ENCODE assay signal across 11 cellular contexts in the genomic region with DNA sequence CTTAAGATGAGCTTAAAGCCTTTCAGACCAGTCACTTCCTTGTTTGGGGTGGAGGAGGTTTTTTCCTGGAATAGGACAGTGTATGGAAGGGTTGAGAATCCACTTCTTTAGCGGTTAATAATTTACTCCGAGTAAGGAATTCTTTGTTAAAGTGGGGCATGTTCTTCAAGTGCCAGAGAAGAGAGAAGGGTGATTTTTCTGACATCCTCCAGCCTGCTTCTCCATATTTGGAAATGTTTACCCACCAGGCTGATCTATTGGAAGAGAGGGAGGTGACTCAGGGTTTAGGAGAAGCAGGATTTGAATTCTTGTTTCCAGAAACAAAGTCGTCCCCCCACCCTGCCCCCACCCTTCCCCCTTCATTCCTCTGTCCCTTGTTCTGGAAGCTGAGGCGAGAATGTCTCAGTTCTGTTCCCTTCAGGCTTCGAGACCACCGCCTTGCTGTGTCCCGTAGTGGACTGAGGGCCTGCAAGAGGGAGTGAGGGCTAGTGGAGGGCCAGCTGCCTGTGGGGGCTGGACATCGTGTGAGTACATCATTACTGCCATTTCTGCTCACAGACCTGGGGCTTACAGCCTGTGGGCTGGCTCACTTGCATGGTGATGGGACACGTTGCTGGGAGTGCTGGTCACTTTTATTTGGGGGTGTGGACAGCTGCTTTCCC. TPM values are rescaled to one million over a fixed set of nuclear protein-coding genes. Genes with fewer than 3 reads are reported as not detected.
DNase-seq lines count a peak whose midpoint lies in the region; ATAC-seq and TF ChIP-seq lines count a peak whose summit lies in the region.
"Had no signal": no experiment of that assay in that cellular context is flagged by ENCODE, and none has a peak within 500 bp of the region (broad histone marks: within the 10 kb centered on the region; RNA-seq: fewer than 3 reads in every experiment).

No MANE protein-coding gene starts in this region.

- no peak for TF ChIP-seq POLR2A in vagina (IDR thresholded peaks at IDR 0.05)

- H3K27ac ChIP-seq in cardiac muscle cell, result peak overlapping the region; percentile 53
- peak overlapping the region; percentile 80 for H3K27ac ChIP-seq in vagina

- H3K4me1 ChIP-seq in cardiac muscle cell (ENCODE audit: low read depth), result peaks cover 29% of the 10 kb centered on the region
- H3K4me1 ChIP-seq in mucosa of stomach (ENCODE audit: control insufficient read depth, insufficient read depth, low read length), result peaks cover 23% of the 10 kb centered on the region
- peaks cover 29% of the 10 kb centered on the region for H3K4me1 ChIP-seq in vagina

- H3K4me3 Mint-ChIP-seq in endothelial cell (ENCODE audit: unreplicated experiment), result no peak overlapping the region

- H3K9me3 Mint-ChIP-seq in endothelial cell (ENCODE audit: unreplicated experiment), result no peaks in the 10 kb centered on the region

- DNase-seq in cardiac muscle cell (ENCODE audit: low read depth in 1 of 2, low spot score in 1 of 2), result peak; percentile 55 to 58
- no peak for DNase-seq in left ventricle myocardium superior
- no peak for DNase-seq in endothelial cell (ENCODE audit: low spot score)
- DNase-seq in vagina (ENCODE audit: extremely low spot score in 2 of 2), result no peak
- no peak for DNase-seq in GM10266 (ENCODE audit: extremely low spot score)
- DNase-seq: AML-193, NCI-H146, T-helper 2 cell had no signal

- intact Hi-C loops in left ventricle myocardium superior (cut with micrococcal nuclease) (no loop called here), vagina (cut with DNase I) (loop anchor here (10.0 kb wide), 1 partner anchor 52 kb away; no protein-coding TSS in a partner anchor)

- H3K4me1 Mint-ChIP-seq in endothelial cell (ENCODE audit: unreplicated experiment), result peaks cover 31% of the 10 kb centered on the region

- H3K27me3 ChIP-seq in cardiac muscle cell (no peaks in the 10 kb centered on the region), mucosa of stomach (ENCODE audit: control insufficient read depth, insufficient read depth, low read length) (no peaks in the 10 kb centered on the region), vagina (no peaks in the 10 kb centered on the region)

- peak overlapping the region; percentile 38 for H3K27ac Mint-ChIP-seq in endothelial cell (ENCODE audit: unreplicated experiment)

- peaks cover 5% of the 10 kb centered on the region for H3K27me3 Mint-ChIP-seq in endothelial cell (ENCODE audit: unreplicated experiment)

- H3K4me3 ChIP-seq in cardiac muscle cell (no peak overlapping the region), mucosa of stomach (ENCODE audit: low read length) (no peak overlapping the region), vagina (peak overlapping the region; percentile 29 to 39)

- TF ChIP-seq CTCF in cardiac muscle cell (IDR thresholded peaks at IDR 0.05; ENCODE audit: low read depth, low read length) (no peak), endothelial cell (IDR thresholded peaks at IDR 0.05; ENCODE audit: unreplicated experiment) (no peak), vagina (IDR thresholded peaks at IDR 0.05) (no peak), GM10266 (IDR thresholded peaks at IDR 0.05; ENCODE audit: control insufficient read depth, insufficient read depth, low read depth, missing control alignments) (no peak)

- H3K36me3 Mint-ChIP-seq in endothelial cell (ENCODE audit: low read depth, unreplicated experiment), result peaks cover 19% of the 10 kb centered on the region

- peak overlapping the region; percentile 51 for H3K9ac ChIP-seq in mucosa of stomach (ENCODE audit: low read length)

- ATAC-seq in left ventricle myocardium superior (no peak), GM21360 (IDR thresholded peaks at IDR 0.05; ENCODE audit: unreplicated experiment) (no peak), HG02884 (IDR thresholded peaks at IDR 0.05; ENCODE audit: unreplicated experiment) (no peak)

- no peaks in the 10 kb centered on the region for H3K9me3 ChIP-seq in cardiac muscle cell (ENCODE audit: low read depth)
- H3K9me3 ChIP-seq in mucosa of stomach (ENCODE audit: control insufficient read depth, low read length), result no peaks in the 10 kb centered on the region
- no peaks in the 10 kb centered on the region for H3K9me3 ChIP-seq in vagina

- no peaks in the 10 kb centered on the region for H3K36me3 ChIP-seq in cardiac muscle cell
- H3K36me3 ChIP-seq in mucosa of stomach (ENCODE audit: control insufficient read depth, insufficient read depth, low read length), result no peaks in the 10 kb centered on the region
- no peaks in the 10 kb centered on the region for H3K36me3 ChIP-seq in vagina

RNA-seq across cellular contexts. Expression of a gene that starts 58.5 kb away (rescaled TPM):
- total RNA-seq in cardiac muscle cell, result 31.6 and 45.2 TPM in 2 replicates
- polyA plus RNA-seq in cardiac muscle cell, result 21.4 and 37.7 TPM in 2 replicates
- 109 TPM for total RNA-seq in left ventricle myocardium superior
- total RNA-seq in endothelial cell (ENCODE audit: unreplicated experiment), result 181 TPM
- 248 TPM for total RNA-seq in vagina

Comparison
In these comparisons a context has a peak if more than half of its experiments do, and no peak if none do; other contexts are left out.
1. DNase-seq: peak in cardiac muscle cell (2 of 2); none in left ventricle myocardium superior (single experiment), endothelial cell (single experiment), vagina (0 of 2) and GM10266 (single experiment).
2. H3K4me3 ChIP-seq: peak in vagina (2 of 2); none in cardiac muscle cell (single experiment) and mucosa of stomach (single experiment).